ENCODE assay signal across 24 cellular contexts in the genomic region with DNA sequence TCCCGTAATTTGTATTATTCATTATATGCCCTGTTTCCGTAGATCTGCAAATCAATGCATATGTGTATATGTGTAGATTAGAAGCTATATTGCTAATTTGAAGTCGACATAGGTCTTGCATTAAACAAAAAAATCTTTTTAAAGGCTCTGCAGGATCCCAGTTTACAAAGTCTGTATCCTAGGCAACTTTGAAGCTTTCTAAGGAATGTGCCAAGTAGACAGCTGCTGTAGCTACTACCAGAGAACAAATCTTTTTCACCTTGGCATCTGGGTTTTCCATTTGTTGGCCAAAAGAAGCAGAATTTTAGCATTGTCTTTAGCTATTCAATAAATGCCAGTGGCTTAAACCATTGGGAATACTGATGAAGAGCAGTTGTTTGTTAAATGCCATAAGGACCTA.
"Had no signal": no experiment of that assay in that cellular context is flagged by ENCODE, and none has a peak within 500 bp of the region (broad histone marks: within the 10 kb centered on the region; RNA-seq: fewer than 3 reads in every experiment).

No MANE protein-coding gene starts in this region.

- H3K4me1 Mint-ChIP-seq: activated T-helper 17 cell treated with anti-CD3 and anti-CD28 coated beads, Interleukin-2, amount 50 U/mL, for 72 hours; memory B cell; naive B cell had no signal

- H3K36me3 Mint-ChIP-seq: activated naive CD8-positive, alpha-beta T cell; memory B cell; naive B cell; stimulated activated naive B cell treated with anti-CD40 and anti-IgM and Interleukin-4, amounts not matched to agents 10 μg/mL and 1 μg/mL and 100 μg/mL, for 72 hours; type B pancreatic cell had no signal

- DNase-seq: activated CD4-positive, alpha-beta T cell treated with anti-CD3 and anti-CD28 coated beads, Interleukin-2, amount 50 U/mL, for 1 hour; activated CD4-positive, CD25-positive, alpha-beta regulatory T cell treated with anti-CD3 and anti-CD28 coated beads, Interleukin-2, amount 50 U/mL, for 72 hours; activated T-cell treated with anti-CD3 and anti-CD28 coated beads, Interleukin-2, amount 50 U/mL, for 1 hour; adrenal gland; central memory CD4-positive, alpha-beta T cell; esophagus squamous epithelium; gastrocnemius medialis; head of caudate nucleus; mucosa of descending colon; naive B cell; retina; sigmoid colon; stimulated activated CD4-positive, alpha-beta T cell treated with anti-CD3 and anti-CD28 coated beads, Interleukin-2, amount 100 ng/mL, for 48 hours; stimulated activated CD8-positive, alpha-beta memory T cell treated with anti-CD3 and anti-CD28 coated beads, Interleukin-4, amount 100 ng/mL, for 48 hours; stimulated activated naive B cell treated with anti-CD40 and anti-IgM and Interleukin-4, amounts not matched to agents 10 μg/mL and 1 μg/mL and 100 μg/mL, for 72 hours; WERI-Rb-1 had no signal

- H3K27ac ChIP-seq: adrenal gland, ascending aorta, esophagus squamous epithelium, gastrocnemius medialis, sigmoid colon, thoracic aorta, vagina, WERI-Rb-1 had no signal

- H3K4me3 Mint-ChIP-seq: activated naive CD8-positive, alpha-beta T cell; activated T-helper 17 cell treated with anti-CD3 and anti-CD28 coated beads, Interleukin-2, amount 50 U/mL, for 72 hours; memory B cell; naive B cell; stimulated activated naive B cell treated with anti-CD40 and anti-IgM and Interleukin-4, amounts not matched to agents 10 μg/mL and 1 μg/mL and 100 μg/mL, for 72 hours; type B pancreatic cell had no signal

- ATAC-seq: activated T-helper 17 cell treated with anti-CD3 and anti-CD28 coated beads, Interleukin-2, amount 50 U/mL, for 72 hours; gastrocnemius medialis; mucosa of descending colon; stimulated activated naive B cell treated with anti-CD40 and anti-IgM and Interleukin-4, amounts not matched to agents 10 μg/mL and 1 μg/mL and 100 μg/mL, for 72 hours had no signal

- H3K27ac Mint-ChIP-seq: activated naive CD8-positive, alpha-beta T cell; activated T-helper 17 cell treated with anti-CD3 and anti-CD28 coated beads, Interleukin-2, amount 50 U/mL, for 72 hours; memory B cell; naive B cell; progenitor cell of endocrine pancreas; stimulated activated naive B cell treated with anti-CD40 and anti-IgM and Interleukin-4, amounts not matched to agents 10 μg/mL and 1 μg/mL and 100 μg/mL, for 72 hours; type B pancreatic cell had no signal

- H3K4me3 ChIP-seq: adrenal gland, ascending aorta, esophagus squamous epithelium, gastrocnemius medialis, mucosa of descending colon, sigmoid colon, thoracic aorta, vagina had no signal

- H3K27me3 ChIP-seq: adrenal gland, ascending aorta, esophagus squamous epithelium, gastrocnemius medialis, sigmoid colon, vagina had no signal

- H3K36me3 ChIP-seq: adrenal gland, ascending aorta, esophagus squamous epithelium, gastrocnemius medialis, sigmoid colon, thoracic aorta, vagina, WERI-Rb-1 had no signal

- H3K9me3 Mint-ChIP-seq: activated T-helper 17 cell treated with anti-CD3 and anti-CD28 coated beads, Interleukin-2, amount 50 U/mL, for 72 hours; memory B cell; stimulated activated naive B cell treated with anti-CD40 and anti-IgM and Interleukin-4, amounts not matched to agents 10 μg/mL and 1 μg/mL and 100 μg/mL, for 72 hours; type B pancreatic cell had no signal

- H3K27me3 Mint-ChIP-seq: memory B cell; progenitor cell of endocrine pancreas; stimulated activated naive B cell treated with anti-CD40 and anti-IgM and Interleukin-4, amounts not matched to agents 10 μg/mL and 1 μg/mL and 100 μg/mL, for 72 hours; type B pancreatic cell had no signal

- H3K4me1 ChIP-seq: ascending aorta, esophagus squamous epithelium, vagina had no signal
